ENCODE assay signal across 8 cellular contexts in genomic region chr6:109095036-109095820, GRCh38. TPM values are rescaled to one million over a fixed set of nuclear protein-coding genes. Genes with fewer than 3 reads are reported as not detected.
DNase-seq lines count a peak whose midpoint lies in the region; ATAC-seq and TF ChIP-seq lines count a peak whose summit lies in the region.

TSS of gene CEP57L1 (plus strand) at chr6:109095507. CDS start at chr6:109145222, 49,715 bp downstream.

- H3K9me3 Mint-ChIP-seq in T-cell, result no peaks in the 10 kb centered on the region

- H3K4me1 ChIP-seq in cardiac muscle cell (ENCODE audit: low read depth) (peaks cover 12% of the 10 kb centered on the region), parathyroid adenoma (peaks cover 3% of the 10 kb centered on the region), tibial nerve (peaks cover 0 to 45% (median 15%) of the 10 kb centered on the region in 4 donors)

- H3K27me3 Mint-ChIP-seq in T-cell, result no peaks in the 10 kb centered on the region

- H3K4me3 ChIP-seq in GM12875 (ENCODE audit: low read depth, low read length), result peak within 1 kb of the TSS; percentile 71
- peak within 1 kb of the TSS; percentile 67 for H3K4me3 ChIP-seq in cardiac muscle cell
- H3K4me3 ChIP-seq in parathyroid adenoma (ENCODE audit: low read depth, low read length), result peak within 1 kb of the TSS; percentile 85
- peak within 1 kb of the TSS; percentile 61 to 82 (median 78) for H3K4me3 ChIP-seq in tibial nerve

- TF ChIP-seq POLR2A in tibial nerve (IDR thresholded peaks at IDR 0.05), result peak; percentile 49 to 54

- no peaks in the 10 kb centered on the region for H3K9me3 ChIP-seq in cardiac muscle cell (ENCODE audit: low read depth)
- no peaks in the 10 kb centered on the region for H3K9me3 ChIP-seq in parathyroid adenoma (ENCODE audit: control insufficient read depth, low read length)
- H3K9me3 ChIP-seq in tibial nerve, result no peaks in the 10 kb centered on the region

- H3K4me2 ChIP-seq in parathyroid adenoma (ENCODE audit: low read length), result peak within 1 kb of the TSS; percentile 97

- H3K27me3 ChIP-seq in cardiac muscle cell (no peaks in the 10 kb centered on the region), parathyroid adenoma (ENCODE audit: control insufficient read depth, insufficient read depth, low read length) (no peaks in the 10 kb centered on the region), tibial nerve (no peaks in the 10 kb centered on the region)

- H2AFZ ChIP-seq in parathyroid adenoma, result peak within 1 kb of the TSS; percentile 84

- ATAC-seq in HG02763 (IDR thresholded peaks at IDR 0.05; ENCODE audit: unreplicated experiment) (peak; percentile 60), T-cell (replicated peaks in 1 of 4) (peak; percentile 76 to 83 (median 80))

- H3K4me1 Mint-ChIP-seq in T-cell, result peaks cover 49 to 59% (median 55%) of the 10 kb centered on the region in 3 donors

- POLR2A ChIA-PET in T-cell (lab: Charles Lee), result interaction anchor here in 1 of 2 donors (0.6 to 2.0 kb wide), 6 partner anchors 12 to 537 kb away, joined by 4 to 10 read pairs (median 5); no protein-coding TSS in a partner anchor

- DNase-seq in NCI-H1417 treated with DMSO at 0.1 percent for 48 hours (lab: John Stamatoyannopoulos, UW) (peak; percentile 98), T-cell (peak; percentile 84 to 97 (median 94)), cardiac muscle cell (ENCODE audit: low read depth in 1 of 2, low spot score in 1 of 2) (peak; percentile 97 to 100), tibial nerve (ENCODE audit: low spot score in 2 of 2) (peak; percentile 92 to 95)

- peak within 1 kb of the TSS; percentile 73 for H3K9ac ChIP-seq in parathyroid adenoma

- 0% methylated on average over 47 to 49 of the region's 49 CpGs for WGBS in adipose tissue, 3 donors
- 0 to 1% methylated on average over 46 to 48 of the region's 49 CpGs for WGBS in tibial nerve, 2 donors

- H3K27ac ChIP-seq in adipose tissue (ENCODE audit: low read depth, low read length) (peak within 1 kb of the TSS; percentile 89), cardiac muscle cell (peak within 1 kb of the TSS; percentile 98), parathyroid adenoma (peak within 1 kb of the TSS; percentile 97), tibial nerve (peak within 1 kb of the TSS; percentile 95 to 99 (median 98))

- TF ChIP-seq CTCF in GM12875 (IDR thresholded peaks at IDR 0.05; ENCODE audit: borderline replicate concordance, insufficient read depth, low read depth, low read length), result peak; percentile 29; the same call in 1 of the 2 replicates
- no peak for TF ChIP-seq CTCF in cardiac muscle cell (IDR thresholded peaks at IDR 0.05; ENCODE audit: low read depth, low read length)
- TF ChIP-seq CTCF in parathyroid adenoma (IDR thresholded peaks at IDR 0.05), result peak; percentile 13
- peak in 2 of 5 experiments; percentile 7 to 45 for TF ChIP-seq CTCF in tibial nerve (IDR thresholded peaks at IDR 0.05)

- peaks cover 6% of the 10 kb centered on the region for H3K36me3 Mint-ChIP-seq in T-cell

- CTCF ChIA-PET in T-cell (lab: Charles Lee), result interaction anchor here (0.6 to 2.2 kb wide), 5 partner anchors 12 to 922 kb away, joined by 3 to 13 read pairs (median 6); partner anchors contain the start of gene CD164 (in 1 of the 2)

- peak within 1 kb of the TSS; percentile 89 to 93 (median 90) for H3K4me3 Mint-ChIP-seq in T-cell

- peaks cover 39% of the 10 kb centered on the region for H3K79me2 ChIP-seq in parathyroid adenoma

- peak; percentile 71 to 93 for TF ChIP-seq EP300 in tibial nerve (IDR thresholded peaks at IDR 0.05)

- H3K36me3 ChIP-seq in cardiac muscle cell, result peaks cover 3% of the 10 kb centered on the region
- H3K36me3 ChIP-seq in parathyroid adenoma (ENCODE audit: control insufficient read depth, insufficient read depth, low read length), result no peaks in the 10 kb centered on the region
- peaks cover 0 to 2% (median 0%) of the 10 kb centered on the region in 3 donors for H3K36me3 ChIP-seq in tibial nerve

- peak within 1 kb of the TSS; percentile 99 for H3K27ac Mint-ChIP-seq in T-cell

RNA-seq across cellular contexts. Expression of gene CEP57L1, which starts in this region (rescaled TPM):
- total RNA-seq in T-cell (1 to 10 TPM; 5.2 to 7.9 (median 5.9) TPM), cardiac muscle cell (11.2 and 14.5 TPM in 2 replicates), tibial nerve (10 to 100 TPM; 17.3 to 28.3 (median 27.3) TPM)
- polyA plus RNA-seq in adipose tissue (1 to 10 TPM; 3.1 to 9.2 (median 6.8) TPM), cardiac muscle cell (15.8 and 23.9 TPM in 2 replicates)

Comparison
In these comparisons a context has a peak if more than half of its experiments do, and no peak if none do; other contexts are left out.
1. Peak in every context shown above with its lines: DNase-seq, ATAC-seq, H3K4me3 ChIP-seq and H3K27ac ChIP-seq.